1 cellular context compared by ENCODE assay signal in the genomic region with DNA sequence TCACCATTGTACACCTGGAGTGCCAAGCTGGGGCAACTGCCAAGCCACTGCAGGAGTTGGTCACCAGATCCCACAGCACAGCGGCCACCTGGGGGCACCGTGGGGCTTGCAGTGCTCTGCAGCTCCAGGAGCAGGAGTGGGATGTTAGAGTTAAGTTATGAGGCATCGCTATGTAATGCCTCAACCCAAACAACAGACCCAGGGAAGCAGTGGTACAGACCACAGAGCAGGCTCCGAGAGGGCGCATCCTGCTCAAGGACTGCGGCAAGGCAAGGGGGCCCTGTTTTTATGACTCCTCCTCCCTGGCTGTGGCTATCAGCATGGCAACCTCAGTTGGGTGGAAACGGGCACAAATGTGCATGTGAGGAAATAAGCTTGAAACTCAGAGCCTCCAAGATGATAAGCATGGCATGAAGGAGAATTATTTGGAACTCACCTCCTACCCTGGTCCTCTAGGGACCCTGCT.
TF ChIP-seq lines count a peak whose summit lies in the region.

No MANE protein-coding gene starts in this region.

TF ChIP-seq in HepG2, 621 proteins besides CTCF, POLR2A, EP300 and RAD21 (continued from another document and continues in another):
- TF ChIP-seq, protein P1, sequence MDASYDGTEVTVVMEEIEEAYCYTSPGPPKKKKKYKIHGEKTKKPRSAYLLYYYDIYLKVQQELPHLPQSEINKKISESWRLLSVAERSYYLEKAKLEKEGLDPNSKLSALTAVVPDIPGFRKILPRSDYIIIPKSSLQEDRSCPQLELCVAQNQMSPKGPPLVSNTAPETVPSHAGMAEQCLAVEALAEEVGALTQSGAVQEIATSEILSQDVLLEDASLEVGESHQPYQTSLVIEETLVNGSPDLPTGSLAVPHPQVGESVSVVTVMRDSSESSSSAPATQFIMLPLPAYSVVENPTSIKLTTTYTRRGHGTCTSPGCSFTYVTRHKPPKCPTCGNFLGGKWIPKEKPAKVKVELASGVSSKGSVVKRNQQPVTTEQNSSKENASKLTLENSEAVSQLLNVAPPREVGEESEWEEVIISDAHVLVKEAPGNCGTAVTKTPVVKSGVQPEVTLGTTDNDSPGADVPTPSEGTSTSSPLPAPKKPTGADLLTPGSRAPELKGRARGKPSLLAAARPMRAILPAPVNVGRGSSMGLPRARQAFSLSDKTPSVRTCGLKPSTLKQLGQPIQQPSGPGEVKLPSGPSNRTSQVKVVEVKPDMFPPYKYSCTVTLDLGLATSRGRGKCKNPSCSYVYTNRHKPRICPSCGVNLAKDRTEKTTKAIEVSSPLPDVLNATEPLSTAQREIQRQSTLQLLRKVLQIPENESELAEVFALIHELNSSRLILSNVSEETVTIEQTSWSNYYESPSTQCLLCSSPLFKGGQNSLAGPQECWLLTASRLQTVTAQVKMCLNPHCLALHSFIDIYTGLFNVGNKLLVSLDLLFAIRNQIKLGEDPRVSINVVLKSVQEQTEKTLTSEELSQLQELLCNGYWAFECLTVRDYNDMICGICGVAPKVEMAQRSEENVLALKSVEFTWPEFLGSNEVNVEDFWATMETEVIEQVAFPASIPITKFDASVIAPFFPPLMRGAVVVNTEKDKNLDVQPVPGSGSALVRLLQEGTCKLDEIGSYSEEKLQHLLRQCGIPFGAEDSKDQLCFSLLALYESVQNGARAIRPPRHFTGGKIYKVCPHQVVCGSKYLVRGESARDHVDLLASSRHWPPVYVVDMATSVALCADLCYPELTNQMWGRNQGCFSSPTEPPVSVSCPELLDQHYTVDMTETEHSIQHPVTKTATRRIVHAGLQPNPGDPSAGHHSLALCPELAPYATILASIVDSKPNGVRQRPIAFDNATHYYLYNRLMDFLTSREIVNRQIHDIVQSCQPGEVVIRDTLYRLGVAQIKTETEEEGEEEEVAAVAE (CRISPR knock-in tag; IDR thresholded peaks at IDR 0.05; ENCODE audit: borderline replicate concordance), result no peak
- TF ChIP-seq FOXP1 (IDR thresholded peaks at IDR 0.05) (no peak), FOXP1 (CRISPR knock-in tag; IDR thresholded peaks at IDR 0.05) (no peak), KDM5B (CRISPR knock-in tag; IDR thresholded peaks at IDR 0.05; ENCODE audit: borderline replicate concordance) (no peak), FOSL2 (CRISPR knock-in tag; IDR thresholded peaks at IDR 0.05) (peak; percentile 59), ZZZ3 (CRISPR knock-in tag; IDR thresholded peaks at IDR 0.05; ENCODE audit: borderline replicate concordance) (no peak), ZNF777 (CRISPR knock-in tag; IDR thresholded peaks at IDR 0.05) (no peak), ZNF501 (CRISPR knock-in tag; IDR thresholded peaks at IDR 0.05) (0 out of 2 replicates have a peak, but pooled peaks have one; percentile 25), ZNF709 (CRISPR knock-in tag; IDR thresholded peaks at IDR 0.05) (no peak), THAP9 (CRISPR knock-in tag; IDR thresholded peaks at IDR 0.05; ENCODE audit: borderline replicate concordance) (0 out of 2 replicates have a peak, but pooled peaks have one; percentile 51), STAG1 (CRISPR knock-in tag; IDR thresholded peaks at IDR 0.05) (peak; percentile 97), NCOA5 (CRISPR knock-in tag; IDR thresholded peaks at IDR 0.05) (no peak), TRAFD1 (CRISPR knock-in tag; IDR thresholded peaks at IDR 0.05; ENCODE audit: borderline replicate concordance) (no peak), ZNF180 (CRISPR knock-in tag; IDR thresholded peaks at IDR 0.05; ENCODE audit: borderline replicate concordance, low read depth) (no peak), ZNF562 (CRISPR knock-in tag; IDR thresholded peaks at IDR 0.05; ENCODE audit: borderline replicate concordance) (no peak), CENPX (CRISPR knock-in tag; IDR thresholded peaks at IDR 0.05) (no peak), SP4 (CRISPR knock-in tag; IDR thresholded peaks at IDR 0.05) (0 out of 2 replicates have a peak, but pooled peaks have one; percentile 6), AKAP8 (CRISPR knock-in tag; IDR thresholded peaks at IDR 0.05) (no peak), ZBTB1 (CRISPR knock-in tag; IDR thresholded peaks at IDR 0.05; ENCODE audit: borderline replicate concordance) (no peak), MXD3 (CRISPR knock-in tag; IDR thresholded peaks at IDR 0.05) (no peak), CBX1 (IDR thresholded peaks at IDR 0.05; ENCODE audit: low read depth) (no peak), CHCHD3 (CRISPR knock-in tag; IDR thresholded peaks at IDR 0.05) (no peak), EZH2 (conservative IDR thresholded peaks at IDR 0.05; ENCODE audit: low read depth, low read length) (no peak), HDAC2 (CRISPR knock-in tag; IDR thresholded peaks at IDR 0.05) (0 out of 2 replicates have a peak, but pooled peaks have one; percentile 29), XRCC5 (optimal IDR thresholded peaks at IDR 0.05; ENCODE audit: low read length) (peak; percentile 71), SNAI1 (CRISPR knock-in tag; IDR thresholded peaks at IDR 0.05; ENCODE audit: borderline replicate concordance) (no peak)
- TF ChIP-seq, protein P2, sequence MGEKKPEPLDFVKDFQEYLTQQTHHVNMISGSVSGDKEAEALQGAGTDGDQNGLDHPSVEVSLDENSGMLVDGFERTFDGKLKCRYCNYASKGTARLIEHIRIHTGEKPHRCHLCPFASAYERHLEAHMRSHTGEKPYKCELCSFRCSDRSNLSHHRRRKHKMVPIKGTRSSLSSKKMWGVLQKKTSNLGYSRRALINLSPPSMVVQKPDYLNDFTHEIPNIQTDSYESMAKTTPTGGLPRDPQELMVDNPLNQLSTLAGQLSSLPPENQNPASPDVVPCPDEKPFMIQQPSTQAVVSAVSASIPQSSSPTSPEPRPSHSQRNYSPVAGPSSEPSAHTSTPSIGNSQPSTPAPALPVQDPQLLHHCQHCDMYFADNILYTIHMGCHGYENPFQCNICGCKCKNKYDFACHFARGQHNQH (CRISPR knock-in tag; IDR thresholded peaks at IDR 0.05), result peak; percentile 36; the same call in 1 of the 2 replicates
- TF ChIP-seq, protein P3, sequence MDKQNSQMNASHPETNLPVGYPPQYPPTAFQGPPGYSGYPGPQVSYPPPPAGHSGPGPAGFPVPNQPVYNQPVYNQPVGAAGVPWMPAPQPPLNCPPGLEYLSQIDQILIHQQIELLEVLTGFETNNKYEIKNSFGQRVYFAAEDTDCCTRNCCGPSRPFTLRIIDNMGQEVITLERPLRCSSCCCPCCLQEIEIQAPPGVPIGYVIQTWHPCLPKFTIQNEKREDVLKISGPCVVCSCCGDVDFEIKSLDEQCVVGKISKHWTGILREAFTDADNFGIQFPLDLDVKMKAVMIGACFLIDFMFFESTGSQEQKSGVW (CRISPR knock-in tag; IDR thresholded peaks at IDR 0.05; ENCODE audit: borderline replicate concordance), result no peak
- TF ChIP-seq, protein P4, sequence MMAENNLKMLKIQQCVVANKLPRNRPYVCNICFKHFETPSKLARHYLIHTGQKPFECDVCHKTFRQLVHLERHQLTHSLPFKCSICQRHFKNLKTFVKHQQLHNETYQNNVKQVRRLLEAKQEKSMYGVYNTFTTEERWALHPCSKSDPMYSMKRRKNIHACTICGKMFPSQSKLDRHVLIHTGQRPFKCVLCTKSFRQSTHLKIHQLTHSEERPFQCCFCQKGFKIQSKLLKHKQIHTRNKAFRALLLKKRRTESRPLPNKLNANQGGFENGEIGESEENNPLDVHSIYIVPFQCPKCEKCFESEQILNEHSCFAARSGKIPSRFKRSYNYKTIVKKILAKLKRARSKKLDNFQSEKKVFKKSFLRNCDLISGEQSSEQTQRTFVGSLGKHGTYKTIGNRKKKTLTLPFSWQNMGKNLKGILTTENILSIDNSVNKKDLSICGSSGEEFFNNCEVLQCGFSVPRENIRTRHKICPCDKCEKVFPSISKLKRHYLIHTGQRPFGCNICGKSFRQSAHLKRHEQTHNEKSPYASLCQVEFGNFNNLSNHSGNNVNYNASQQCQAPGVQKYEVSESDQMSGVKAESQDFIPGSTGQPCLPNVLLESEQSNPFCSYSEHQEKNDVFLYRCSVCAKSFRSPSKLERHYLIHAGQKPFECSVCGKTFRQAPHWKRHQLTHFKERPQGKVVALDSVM (CRISPR knock-in tag; IDR thresholded peaks at IDR 0.05), result no peak
- TF ChIP-seq, protein P5, sequence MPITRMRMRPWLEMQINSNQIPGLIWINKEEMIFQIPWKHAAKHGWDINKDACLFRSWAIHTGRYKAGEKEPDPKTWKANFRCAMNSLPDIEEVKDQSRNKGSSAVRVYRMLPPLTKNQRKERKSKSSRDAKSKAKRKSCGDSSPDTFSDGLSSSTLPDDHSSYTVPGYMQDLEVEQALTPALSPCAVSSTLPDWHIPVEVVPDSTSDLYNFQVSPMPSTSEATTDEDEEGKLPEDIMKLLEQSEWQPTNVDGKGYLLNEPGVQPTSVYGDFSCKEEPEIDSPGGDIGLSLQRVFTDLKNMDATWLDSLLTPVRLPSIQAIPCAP (CRISPR knock-in tag; IDR thresholded peaks at IDR 0.05; ENCODE audit: low read depth), result no peak
- TF ChIP-seq, protein P6, sequence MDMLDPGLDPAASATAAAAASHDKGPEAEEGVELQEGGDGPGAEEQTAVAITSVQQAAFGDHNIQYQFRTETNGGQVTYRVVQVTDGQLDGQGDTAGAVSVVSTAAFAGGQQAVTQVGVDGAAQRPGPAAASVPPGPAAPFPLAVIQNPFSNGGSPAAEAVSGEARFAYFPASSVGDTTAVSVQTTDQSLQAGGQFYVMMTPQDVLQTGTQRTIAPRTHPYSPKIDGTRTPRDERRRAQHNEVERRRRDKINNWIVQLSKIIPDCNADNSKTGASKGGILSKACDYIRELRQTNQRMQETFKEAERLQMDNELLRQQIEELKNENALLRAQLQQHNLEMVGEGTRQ (IDR thresholded peaks at IDR 0.05; ENCODE audit: low read depth, low read length), result no peak
- TF ChIP-seq, protein P6 (CRISPR knock-in tag; IDR thresholded peaks at IDR 0.05; ENCODE audit: borderline replicate concordance), result no peak
- TF ChIP-seq, protein P7, sequence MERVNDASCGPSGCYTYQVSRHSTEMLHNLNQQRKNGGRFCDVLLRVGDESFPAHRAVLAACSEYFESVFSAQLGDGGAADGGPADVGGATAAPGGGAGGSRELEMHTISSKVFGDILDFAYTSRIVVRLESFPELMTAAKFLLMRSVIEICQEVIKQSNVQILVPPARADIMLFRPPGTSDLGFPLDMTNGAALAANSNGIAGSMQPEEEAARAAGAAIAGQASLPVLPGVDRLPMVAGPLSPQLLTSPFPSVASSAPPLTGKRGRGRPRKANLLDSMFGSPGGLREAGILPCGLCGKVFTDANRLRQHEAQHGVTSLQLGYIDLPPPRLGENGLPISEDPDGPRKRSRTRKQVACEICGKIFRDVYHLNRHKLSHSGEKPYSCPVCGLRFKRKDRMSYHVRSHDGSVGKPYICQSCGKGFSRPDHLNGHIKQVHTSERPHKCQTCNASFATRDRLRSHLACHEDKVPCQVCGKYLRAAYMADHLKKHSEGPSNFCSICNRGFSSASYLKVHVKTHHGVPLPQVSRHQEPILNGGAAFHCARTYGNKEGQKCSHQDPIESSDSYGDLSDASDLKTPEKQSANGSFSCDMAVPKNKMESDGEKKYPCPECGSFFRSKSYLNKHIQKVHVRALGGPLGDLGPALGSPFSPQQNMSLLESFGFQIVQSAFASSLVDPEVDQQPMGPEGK (CRISPR knock-in tag; IDR thresholded peaks at IDR 0.05), result 0 out of 2 replicates have a peak, but pooled peaks have one; percentile 28
